In genomic region chr1:147633759-147634158, GRCh38 we compare ENCODE assay signal across 29 cellular contexts.
"Had no signal": no experiment of that assay in that cellular context is flagged by ENCODE, and none has a peak within 500 bp of the region (broad histone marks: within the 10 kb centered on the region; RNA-seq: fewer than 3 reads in every experiment).

No MANE protein-coding gene starts in this region.

- ATAC-seq: naive thymus-derived CD8-positive, alpha-beta T cell; natural killer cell treated with Interleukin-12 subunit alpha and Interleukin-12 subunit beta and Interleukin-15 and Interleukin-18, amount 100 ng/mL, for 72 hours; psoas muscle; right cardiac atrium; sciatic nerve; stimulated activated memory B cell treated with anti-CD40 and anti-IgM and Interleukin-4, amounts not matched to agents 10 μg/mL and 1 μg/mL and 100 μg/mL, for 72 hours; stimulated activated naive CD8-positive, alpha-beta T cell treated with anti-CD3 and anti-CD28 coated beads, Interleukin-15, amount 100 ng/mL, for 72 hours; stimulated activated naive CD8-positive, alpha-beta T cell treated with anti-CD3 and anti-CD28 coated beads, Interleukin-15, Interleukin-2, amounts not matched to agents 100 U/mL and 50 U/mL, for 24 hours; upper lobe of right lung had no signal

- H3K79me2 ChIP-seq: parathyroid adenoma had no signal

- H3K4me1 ChIP-seq: suprapubic skin, testis, tibial artery, transverse colon, upper lobe of right lung, uterus had no signal

- H3K9ac ChIP-seq: parathyroid adenoma had no signal

- H3K27me3 ChIP-seq: ovary, spleen, suprapubic skin, testis, tibial artery, transverse colon, upper lobe of right lung, uterus had no signal

- H3K4me2 ChIP-seq: smooth muscle cell had no signal

- H3K27ac ChIP-seq: ovary, parathyroid adenoma, psoas muscle, skin epidermis, suprapubic skin, testis, tibial artery, transverse colon, upper lobe of right lung, uterus had no signal

- H3K36me3 ChIP-seq: ovary, suprapubic skin, transverse colon, upper lobe of right lung, uterus had no signal

- DNase-seq: naive thymus-derived CD8-positive, alpha-beta T cell; nephron progenitor cell; occipital lobe; ovary; posterior cingulate gyrus; psoas muscle; right cardiac atrium; spleen; stimulated activated CD4-positive, alpha-beta T cell treated with anti-CD3 and anti-CD28 coated beads, Interleukin-12 subunit alpha, Interleukin-12 subunit beta, amount 100 ng/mL, for 4 hours; stimulated activated CD4-positive, alpha-beta T cell treated with anti-CD3 and anti-CD28 coated beads, Interleukin-1b, Interleukin-23, amount 100 ng/mL, for 48 hours; stimulated activated CD4-positive, alpha-beta T cell treated with anti-CD3 and anti-CD28 coated beads, Interleukin-4, amount 100 ng/mL, for 1 hour; stimulated activated CD4-positive, alpha-beta T cell treated with anti-CD3 and anti-CD28 coated beads, Interleukin-4, amount 100 ng/mL, for 4 hours; stimulated activated CD8-positive, alpha-beta memory T cell treated with anti-CD3 and anti-CD28 coated beads, Interleukin-4, amount 100 ng/mL, for 48 hours; stimulated activated naive CD4-positive, alpha-beta T cell; stimulated activated naive CD8-positive, alpha-beta T cell treated with anti-CD3 and anti-CD28 coated beads, Interleukin-15, amount 100 ng/mL, for 72 hours; stimulated activated naive CD8-positive, alpha-beta T cell treated with anti-CD3 and anti-CD28 coated beads, Interleukin-15, Interleukin-2, amounts not matched to agents 100 U/mL and 50 U/mL, for 24 hours; substantia nigra; testis; tibial artery; transverse colon; upper lobe of right lung; uterus had no signal

- H3K4me3 ChIP-seq: ovary, psoas muscle, skin epidermis, smooth muscle cell, spleen, suprapubic skin, testis, tibial artery, transverse colon, upper lobe of right lung, uterus had no signal

- H2AFZ ChIP-seq: parathyroid adenoma had no signal

- H3K9me3 ChIP-seq: ovary, psoas muscle, spleen, suprapubic skin, testis, tibial artery, transverse colon, upper lobe of right lung, uterus had no signal
